ENCODE assay signal across 27 cellular contexts in genomic region chr2:118851650-118852049, GRCh38. TPM values are rescaled to one million over a fixed set of nuclear protein-coding genes. Genes with fewer than 3 reads are reported as not detected.
DNase-seq lines count a peak whose midpoint lies in the region; ATAC-seq and TF ChIP-seq lines count a peak whose summit lies in the region.
"Had no signal": no experiment of that assay in that cellular context is flagged by ENCODE, and none has a peak within 500 bp of the region (broad histone marks: within the 10 kb centered on the region; RNA-seq: fewer than 3 reads in every experiment).

No MANE protein-coding gene starts in this region.

- peaks cover 0 to 2% of the 10 kb centered on the region in 2 donors for H3K36me3 Mint-ChIP-seq in activated T-cell treated with anti-CD3 and anti-CD28 coated beads, Interleukin-2, amount 50 U/mL, for 72 hours (ENCODE audit: insufficient read depth in 2 of 2)
- no peaks in the 10 kb centered on the region for H3K36me3 Mint-ChIP-seq in activated T-cell treated with anti-CD3 and anti-CD28 coated beads, Interleukin-2, amount 50 U/mL, for 4 hours (ENCODE audit: insufficient read depth)
- H3K36me3 Mint-ChIP-seq in activated CD4-positive, alpha-beta memory T cell treated with anti-CD3 and anti-CD28 coated beads for 36 hours = peaks cover 2% of the 10 kb centered on the region
- H3K36me3 Mint-ChIP-seq in mesothelial cell of epicardium (no peaks in the 10 kb centered on the region), progenitor cell of endocrine pancreas (ENCODE audit: insufficient read depth) (no peaks in the 10 kb centered on the region)
- peaks cover 5 to 14% of the 10 kb centered on the region in 2 donors for H3K36me3 Mint-ChIP-seq in stimulated activated naive B cell treated with anti-CD40 and anti-IgM and Interleukin-4, amounts not matched to agents 10 μg/mL and 1 μg/mL and 100 μg/mL, for 72 hours

- no TSS peak for BruUV-seq in PC-9 (replicated peaks; lab: Mats Ljungman, UMichigan)

- DNase-seq in activated T-cell treated with anti-CD3 and anti-CD28 coated beads, Interleukin-2, amount 50 U/mL, for 72 hours = no peak
- DNase-seq in activated T-cell treated with anti-CD3 and anti-CD28 coated beads, Interleukin-2, amount 50 U/mL, for 4 hours = no peak
- no peak for DNase-seq in activated CD4-positive, alpha-beta memory T cell treated with anti-CD3 and anti-CD28 coated beads for 36 hours
- DNase-seq in mesothelial cell of epicardium (ENCODE audit: low spot score in 2 of 2, unreplicated experiment in 2 of 2) (no peak), DMS 273 treated with DMSO at 0.1 percent for 48 hours (lab: John Stamatoyannopoulos, UW) (no peak), PC-9 (no peak), progenitor cell of endocrine pancreas (ENCODE audit: low spot score, unreplicated experiment) (no peak)
- DNase-seq in stimulated activated naive B cell treated with anti-CD40 and anti-IgM and Interleukin-4, amounts not matched to agents 10 μg/mL and 1 μg/mL and 100 μg/mL, for 72 hours = no peak
- DNase-seq: activated T-cell treated with anti-CD3 and anti-CD28 coated beads for 4 hours; amygdala; IMR-90; left lung; midbrain; NCI-H1105 treated with DMSO at 0.1 percent for 48 hours; NCI-H2029 treated with DMSO at 0.1 percent for 48 hours; SJCRH30; stimulated activated CD4-positive, alpha-beta T cell treated with anti-CD3 and anti-CD28 coated beads, Interleukin-4, amount 100 ng/mL, for 4 hours had no signal

- H3K27ac Mint-ChIP-seq in activated T-cell treated with anti-CD3 and anti-CD28 coated beads, Interleukin-2, amount 50 U/mL, for 72 hours = peak overlapping the region; percentile 9
- H3K27ac Mint-ChIP-seq in activated CD4-positive, alpha-beta memory T cell treated with anti-CD3 and anti-CD28 coated beads for 36 hours = peak overlapping the region; percentile 51
- no peak overlapping the region for H3K27ac Mint-ChIP-seq in mesothelial cell of epicardium
- H3K27ac Mint-ChIP-seq in stimulated activated naive B cell treated with anti-CD40 and anti-IgM and Interleukin-4, amounts not matched to agents 10 μg/mL and 1 μg/mL and 100 μg/mL, for 72 hours = peak overlapping the region; percentile 80
- no peak overlapping the region for H3K27ac Mint-ChIP-seq in progenitor cell of endocrine pancreas
- H3K27ac Mint-ChIP-seq: stimulated activated naive CD8-positive, alpha-beta T cell treated with anti-CD3 and anti-CD28 coated beads, Interleukin-15, Interleukin-2, amounts not matched to agents 100 ng/mL and 50 ng/mL, for 24 hours had no signal

- H3K27ac ChIP-seq in PC-9 = no peak overlapping the region
- H3K27ac ChIP-seq: BLaER1 treated with 17β-estradiol and CSF1 and Interleukin-3, amounts not matched to agents 10 nM and 100 nM; coronary artery; left lung; SJCRH30; tibial nerve; VCaP had no signal

- H3K9me2 ChIP-seq in PC-9 (ENCODE audit: insufficient read depth) = no peaks in the 10 kb centered on the region

- H3K27me3 Mint-ChIP-seq in activated T-cell treated with anti-CD3 and anti-CD28 coated beads, Interleukin-2, amount 50 U/mL, for 72 hours (ENCODE audit: low read depth) = peaks cover 85% of the 10 kb centered on the region
- H3K27me3 Mint-ChIP-seq in activated T-cell treated with anti-CD3 and anti-CD28 coated beads, Interleukin-2, amount 50 U/mL, for 4 hours (ENCODE audit: low read depth) = peaks cover 81% of the 10 kb centered on the region
- peaks cover 75% of the 10 kb centered on the region for H3K27me3 Mint-ChIP-seq in activated CD4-positive, alpha-beta memory T cell treated with anti-CD3 and anti-CD28 coated beads for 36 hours
- H3K27me3 Mint-ChIP-seq in mesothelial cell of epicardium (ENCODE audit: low read depth) = peaks cover 92% of the 10 kb centered on the region
- H3K27me3 Mint-ChIP-seq in stimulated activated naive B cell treated with anti-CD40 and anti-IgM and Interleukin-4, amounts not matched to agents 10 μg/mL and 1 μg/mL and 100 μg/mL, for 72 hours = peaks cover 64 to 93% of the 10 kb centered on the region in 2 donors
- peaks cover 93% of the 10 kb centered on the region for H3K27me3 Mint-ChIP-seq in progenitor cell of endocrine pancreas

- peaks cover 37% of the 10 kb centered on the region for H3K4me1 Mint-ChIP-seq in activated T-cell treated with anti-CD3 and anti-CD28 coated beads, Interleukin-2, amount 50 U/mL, for 72 hours (ENCODE audit: low read depth)
- peaks cover 25% of the 10 kb centered on the region for H3K4me1 Mint-ChIP-seq in activated T-cell treated with anti-CD3 and anti-CD28 coated beads, Interleukin-2, amount 50 U/mL, for 4 hours (ENCODE audit: low read depth)
- peaks cover 27% of the 10 kb centered on the region for H3K4me1 Mint-ChIP-seq in activated CD4-positive, alpha-beta memory T cell treated with anti-CD3 and anti-CD28 coated beads for 36 hours (ENCODE audit: low read depth)
- H3K4me1 Mint-ChIP-seq in mesothelial cell of epicardium (peaks cover 59% of the 10 kb centered on the region), progenitor cell of endocrine pancreas (ENCODE audit: low read depth) (peaks cover 4% of the 10 kb centered on the region)
- peaks cover 21 to 44% of the 10 kb centered on the region in 2 donors for H3K4me1 Mint-ChIP-seq in stimulated activated naive B cell treated with anti-CD40 and anti-IgM and Interleukin-4, amounts not matched to agents 10 μg/mL and 1 μg/mL and 100 μg/mL, for 72 hours

- no peak overlapping the region for H2AFZ ChIP-seq in PC-9

- H3K36me3 ChIP-seq in PC-9 (ENCODE audit: low read depth) = no peaks in the 10 kb centered on the region
- H3K36me3 ChIP-seq: BLaER1 treated with 17β-estradiol and CSF1 and Interleukin-3, amounts not matched to agents 10 nM and 100 nM; left lung; SJCRH30; tibial nerve had no signal

- H3K4me3 Mint-ChIP-seq in activated T-cell treated with anti-CD3 and anti-CD28 coated beads, Interleukin-2, amount 50 U/mL, for 72 hours = no peak overlapping the region
- H3K4me3 Mint-ChIP-seq in activated T-cell treated with anti-CD3 and anti-CD28 coated beads, Interleukin-2, amount 50 U/mL, for 4 hours = no peak overlapping the region
- no peak overlapping the region for H3K4me3 Mint-ChIP-seq in activated CD4-positive, alpha-beta memory T cell treated with anti-CD3 and anti-CD28 coated beads for 36 hours
- H3K4me3 Mint-ChIP-seq in mesothelial cell of epicardium = peak overlapping the region; percentile 44
- H3K4me3 Mint-ChIP-seq in stimulated activated naive B cell treated with anti-CD40 and anti-IgM and Interleukin-4, amounts not matched to agents 10 μg/mL and 1 μg/mL and 100 μg/mL, for 72 hours = peak overlapping the region in 1 of 2 donors; percentile 46
- H3K4me3 Mint-ChIP-seq in progenitor cell of endocrine pancreas (ENCODE audit: low read depth) = no peak overlapping the region
- H3K4me3 Mint-ChIP-seq: stimulated activated naive CD8-positive, alpha-beta T cell treated with anti-CD3 and anti-CD28 coated beads, Interleukin-15, Interleukin-2, amounts not matched to agents 100 ng/mL and 50 ng/mL, for 24 hours had no signal

- no peak overlapping the region for H3K4me2 ChIP-seq in PC-9
- H3K4me2 ChIP-seq: BLaER1 treated with 17β-estradiol and CSF1 and Interleukin-3, amounts not matched to agents 10 nM and 100 nM had no signal

- H3K9me3 ChIP-seq in PC-9 (ENCODE audit: insufficient read depth, low read depth) = no peaks in the 10 kb centered on the region; the same call in 1 of the 2 replicates
- H3K9me3 ChIP-seq: left lung, SJCRH30, tibial nerve had no signal

- no peak for ATAC-seq in activated T-cell treated with anti-CD3 and anti-CD28 coated beads, Interleukin-2, amount 50 U/mL, for 72 hours (replicated peaks in 1 of 2)
- ATAC-seq in activated T-cell treated with anti-CD3 and anti-CD28 coated beads, Interleukin-2, amount 50 U/mL, for 4 hours = no peak
- no peak for ATAC-seq in stimulated activated naive B cell treated with anti-CD40 and anti-IgM and Interleukin-4, amounts not matched to agents 10 μg/mL and 1 μg/mL and 100 μg/mL, for 72 hours (replicated peaks)
- ATAC-seq: left lung, Panc1 had no signal

- no peaks in the 10 kb centered on the region for H3K9me3 Mint-ChIP-seq in activated T-cell treated with anti-CD3 and anti-CD28 coated beads, Interleukin-2, amount 50 U/mL, for 72 hours
- H3K9me3 Mint-ChIP-seq in activated T-cell treated with anti-CD3 and anti-CD28 coated beads, Interleukin-2, amount 50 U/mL, for 4 hours = no peaks in the 10 kb centered on the region
- H3K9me3 Mint-ChIP-seq in activated CD4-positive, alpha-beta memory T cell treated with anti-CD3 and anti-CD28 coated beads for 36 hours = no peaks in the 10 kb centered on the region
- H3K9me3 Mint-ChIP-seq in mesothelial cell of epicardium (no peaks in the 10 kb centered on the region), progenitor cell of endocrine pancreas (ENCODE audit: low read depth) (no peaks in the 10 kb centered on the region)
- H3K9me3 Mint-ChIP-seq in stimulated activated naive B cell treated with anti-CD40 and anti-IgM and Interleukin-4, amounts not matched to agents 10 μg/mL and 1 μg/mL and 100 μg/mL, for 72 hours = peaks cover 0 to 5% of the 10 kb centered on the region in 2 donors
- H3K9me3 Mint-ChIP-seq: stimulated activated naive CD8-positive, alpha-beta T cell treated with anti-CD3 and anti-CD28 coated beads, Interleukin-15, Interleukin-2, amounts not matched to agents 100 ng/mL and 50 ng/mL, for 24 hours had no signal

- H3F3A ChIP-seq in PC-9 (ENCODE audit: insufficient read depth, low read depth) = no peaks in the 10 kb centered on the region

- peaks cover 70% of the 10 kb centered on the region for H3K27me3 ChIP-seq in PC-9 (ENCODE audit: insufficient read depth, low read depth)
- H3K27me3 ChIP-seq: SJCRH30 had no signal

- intact Hi-C loops in activated CD4-positive, alpha-beta memory T cell treated with anti-CD3 and anti-CD28 coated beads for 36 hours (cut with micrococcal nuclease) = no loop called here
- intact Hi-C loops in PC-9 (cut with micrococcal nuclease; ENCODE audit: unreplicated experiment) = no loop called here

- TF ChIP-seq CTCF in mesothelial cell of epicardium (IDR thresholded peaks at IDR 0.05; ENCODE audit: unreplicated experiment) (no peak), PC-9 (conservative IDR thresholded peaks at IDR 0.05) (no peak), progenitor cell of endocrine pancreas (IDR thresholded peaks at IDR 0.05; ENCODE audit: unreplicated experiment) (no peak)

- H4K20me1 ChIP-seq in PC-9 (ENCODE audit: insufficient read depth) = no peaks in the 10 kb centered on the region

- no peaks in the 10 kb centered on the region for H3K79me2 ChIP-seq in PC-9 (ENCODE audit: low read depth)

- peaks cover 4% of the 10 kb centered on the region; the same call in 1 of the 2 replicates for H3K4me1 ChIP-seq in PC-9 (replicated peaks; ENCODE audit: insufficient read depth)
- H3K4me1 ChIP-seq: SJCRH30 had no signal

- POLR2A ChIA-PET in activated CD4-positive, alpha-beta memory T cell treated with anti-CD3 and anti-CD28 coated beads for 36 hours (lab: Charles Lee) = no interaction called here
- POLR2A ChIA-PET in PC-9 (lab: Charles Lee; ENCODE audit: unreplicated experiment) = no interaction called here

- no peak overlapping the region for H3K4me3 ChIP-seq in PC-9
- H3K4me3 ChIP-seq: BLaER1 treated with 17β-estradiol and CSF1 and Interleukin-3, amounts not matched to agents 10 nM and 100 nM; coronary artery; left lung; SJCRH30; tibial nerve had no signal

- CTCF ChIA-PET in activated CD4-positive, alpha-beta memory T cell treated with anti-CD3 and anti-CD28 coated beads for 36 hours (lab: Charles Lee) = no interaction called here
- CTCF ChIA-PET in PC-9 (lab: Charles Lee) = no interaction called here

RNA-seq across cellular contexts. Expression of gene EN1, which starts 4.2 kb away (rescaled TPM):
- not detected for total RNA-seq in activated T-cell treated with anti-CD3 and anti-CD28 coated beads, Interleukin-2, amount 50 U/mL, for 72 hours
- total RNA-seq in activated T-cell treated with anti-CD3 and anti-CD28 coated beads, Interleukin-2, amount 50 U/mL, for 4 hours = not detected
- total RNA-seq in activated CD4-positive, alpha-beta memory T cell treated with anti-CD3 and anti-CD28 coated beads for 36 hours = not detected
- total RNA-seq in mesothelial cell of epicardium = 17.7 to 18.3 TPM (median 17.9 TPM) in 3 replicates
- not detected in 2 replicates for total RNA-seq in PC-9 (2021)
- 0.12 and 0.42 TPM in 2 replicates for total RNA-seq in progenitor cell of endocrine pancreas
- total RNA-seq: A673; endothelial cell of umbilical vein; IMR-90; left lung; renal cortical epithelial cell; SJCRH30; T-helper 1 cell treated with Interleukin-12 subunit alpha and Interleukin-12 subunit beta and Interleukin-4 antibody, amounts not matched to agents 30 ng/mL and 1 ng/mL, for 36 hours had no signal

Comparison
In these comparisons a context has a peak if more than half of its experiments do, and no peak if none do; other contexts are left out.
1. H3K27ac Mint-ChIP-seq: peak in activated T-cell treated with anti-CD3 and anti-CD28 coated beads, Interleukin-2, amount 50 U/mL, for 72 hours (single experiment), activated CD4-positive, alpha-beta memory T cell treated with anti-CD3 and anti-CD28 coated beads for 36 hours (single experiment) and stimulated activated naive B cell treated with anti-CD40 and anti-IgM and Interleukin-4, amounts not matched to agents 10 μg/mL and 1 μg/mL and 100 μg/mL, for 72 hours (single experiment); none in mesothelial cell of epicardium (single experiment) and progenitor cell of endocrine pancreas (single experiment).
2. RNA of gene EN1, which starts 4.2 kb away (total RNA-seq): 17.7 to 18.3 TPM in mesothelial cell of epicardium; 0.12 to 0.42 TPM in progenitor cell of endocrine pancreas, not detected in activated T-cell treated with anti-CD3 and anti-CD28 coated beads, Interleukin-2, amount 50 U/mL, for 72 hours, not detected in activated T-cell treated with anti-CD3 and anti-CD28 coated beads, Interleukin-2, amount 50 U/mL, for 4 hours, not detected in activated CD4-positive, alpha-beta memory T cell treated with anti-CD3 and anti-CD28 coated beads for 36 hours and not detected in PC-9; every median in the first group is over 10 times any median in the second.